26 cellular contexts compared by ENCODE assay signal in genomic region chr9:135552698-135553161, GRCh38. TPM values are rescaled to one million over a fixed set of nuclear protein-coding genes. Genes with fewer than 3 reads are reported as not detected.
"Had no signal": no experiment of that assay in that cellular context is flagged by ENCODE, and none has a peak within 500 bp of the region (broad histone marks: within the 10 kb centered on the region; RNA-seq: fewer than 3 reads in every experiment).

No MANE protein-coding gene starts in this region.

- H3K4me1 ChIP-seq: body of pancreas, heart left ventricle, lower lobe of right lung, transverse colon, uterus had no signal

- H3K9me3 Mint-ChIP-seq: activated CD4-positive, alpha-beta memory T cell treated with anti-CD3 and anti-CD28 coated beads, Interleukin-2, amount 10 ng/mL, durations not matched to agents 7 days and 5 days; activated naive CD4-positive, alpha-beta T cell treated with anti-CD3 and anti-CD28 coated beads, Interleukin-2, amount 50 U/mL, for 24 hours; activated T-helper 1 cell treated with anti-CD3 and anti-CD28 coated beads, Interleukin-12 subunit alpha, Interleukin-12 subunit beta, Interleukin-2, Interleukin-4 antibody, amounts not matched to agents 30 ng/mL and 10 ng/mL and 1 ng/mL, durations not matched to agents 14 hours and 24 hours and 36 hours had no signal

- H3K27me3 ChIP-seq: body of pancreas, heart left ventricle, ovary, transverse colon, uterus had no signal

- FAIRE-seq: endometrium, kidney had no signal

- H3K27ac Mint-ChIP-seq: activated CD4-positive, alpha-beta memory T cell treated with anti-CD3 and anti-CD28 coated beads, Interleukin-2, amount 10 ng/mL, durations not matched to agents 7 days and 5 days; activated naive CD4-positive, alpha-beta T cell treated with anti-CD3 and anti-CD28 coated beads, Interleukin-2, amount 50 U/mL, for 24 hours; activated T-helper 1 cell treated with anti-CD3 and anti-CD28 coated beads, Interleukin-12 subunit alpha, Interleukin-12 subunit beta, Interleukin-2, Interleukin-4 antibody, amounts not matched to agents 30 ng/mL and 10 ng/mL and 1 ng/mL, durations not matched to agents 14 hours and 24 hours and 36 hours; naive thymus-derived CD4-positive, alpha-beta T cell; stimulated activated memory B cell treated with anti-CD40 and anti-IgM and Interleukin-4, amounts not matched to agents 10 μg/mL and 1 μg/mL and 100 μg/mL, for 72 hours; T-helper 17 cell had no signal

- DNase-seq: activated CD4-positive, alpha-beta memory T cell treated with anti-CD3 and anti-CD28 coated beads, Interleukin-2, amount 10 ng/mL, durations not matched to agents 7 days and 5 days; activated CD4-positive, alpha-beta T cell treated with anti-CD3 and anti-CD28 coated beads for 48 hours; activated gamma-delta T cell; anterior cingulate cortex; body of pancreas; heart left ventricle; kidney; lower lobe of right lung; naive thymus-derived CD4-positive, alpha-beta T cell; ovary; right cardiac atrium; stimulated activated CD4-positive, alpha-beta T cell treated with anti-CD3 and anti-CD28 coated beads, Interleukin-1b, Interleukin-23, amount 100 ng/mL, for 48 hours; T-helper 17 cell; transverse colon; uterus had no signal

- ATAC-seq: body of pancreas; heart left ventricle; lower lobe of right lung; naive thymus-derived CD4-positive, alpha-beta T cell; right cardiac atrium; stimulated activated memory B cell treated with anti-CD40 and anti-IgM and Interleukin-4, amounts not matched to agents 10 μg/mL and 1 μg/mL and 100 μg/mL, for 72 hours; T-helper 17 cell had no signal

- H3K9me3 ChIP-seq: body of pancreas, lower lobe of right lung, ovary, transverse colon, uterus had no signal

- H3K27me3 Mint-ChIP-seq: activated naive CD4-positive, alpha-beta T cell treated with anti-CD3 and anti-CD28 coated beads, Interleukin-2, amount 50 U/mL, for 24 hours; naive thymus-derived CD4-positive, alpha-beta T cell had no signal

- H3K4me3 ChIP-seq: body of pancreas, heart left ventricle, lower lobe of right lung, ovary, transverse colon, uterus had no signal

- H3K27ac ChIP-seq: body of pancreas, heart left ventricle, lower lobe of right lung, ovary, transverse colon, uterus had no signal

- H3K4me1 Mint-ChIP-seq: activated CD4-positive, alpha-beta memory T cell treated with anti-CD3 and anti-CD28 coated beads, Interleukin-2, amount 10 ng/mL, durations not matched to agents 7 days and 5 days; activated naive CD4-positive, alpha-beta T cell treated with anti-CD3 and anti-CD28 coated beads, Interleukin-2, amount 50 U/mL, for 24 hours; stimulated activated memory B cell treated with anti-CD40 and anti-IgM and Interleukin-4, amounts not matched to agents 10 μg/mL and 1 μg/mL and 100 μg/mL, for 72 hours; T-helper 17 cell had no signal

- H3K36me3 ChIP-seq: heart left ventricle, lower lobe of right lung, ovary, transverse colon, uterus had no signal

- H3K4me3 Mint-ChIP-seq: activated CD4-positive, alpha-beta memory T cell treated with anti-CD3 and anti-CD28 coated beads, Interleukin-2, amount 10 ng/mL, durations not matched to agents 7 days and 5 days; activated naive CD4-positive, alpha-beta T cell treated with anti-CD3 and anti-CD28 coated beads, Interleukin-2, amount 50 U/mL, for 24 hours; activated T-helper 1 cell treated with anti-CD3 and anti-CD28 coated beads, Interleukin-12 subunit alpha, Interleukin-12 subunit beta, Interleukin-2, Interleukin-4 antibody, amounts not matched to agents 30 ng/mL and 10 ng/mL and 1 ng/mL, durations not matched to agents 14 hours and 24 hours and 36 hours; naive thymus-derived CD4-positive, alpha-beta T cell; stimulated activated memory B cell treated with anti-CD40 and anti-IgM and Interleukin-4, amounts not matched to agents 10 μg/mL and 1 μg/mL and 100 μg/mL, for 72 hours; T-helper 17 cell had no signal

- H3K36me3 Mint-ChIP-seq: activated naive CD4-positive, alpha-beta T cell treated with anti-CD3 and anti-CD28 coated beads, Interleukin-2, amount 50 U/mL, for 24 hours; naive thymus-derived CD4-positive, alpha-beta T cell; stimulated activated memory B cell treated with anti-CD40 and anti-IgM and Interleukin-4, amounts not matched to agents 10 μg/mL and 1 μg/mL and 100 μg/mL, for 72 hours had no signal

RNA-seq across cellular contexts. Expression of gene OBP2A, which starts 6.8 kb away (rescaled TPM):
- total RNA-seq: activated CD4-positive, alpha-beta memory T cell treated with anti-CD3 and anti-CD28 coated beads, Interleukin-2, amount 10 ng/mL, durations not matched to agents 7 days and 5 days; activated T-helper 1 cell treated with anti-CD3 and anti-CD28 coated beads, Interleukin-12 subunit alpha, Interleukin-12 subunit beta, Interleukin-2, Interleukin-4 antibody, amounts not matched to agents 30 ng/mL and 10 ng/mL and 1 ng/mL, durations not matched to agents 14 hours and 24 hours and 36 hours; body of pancreas; cardiac septum; epithelial cell of proximal tubule; fibroblast of villous mesenchyme; heart left ventricle; kidney; lower lobe of right lung; naive thymus-derived CD4-positive, alpha-beta T cell; pulmonary artery endothelial cell; right cardiac atrium; skeletal muscle tissue; T-helper 17 cell; temporal lobe; transverse colon; uterus had no signal
- polyA plus RNA-seq: heart left ventricle; naive thymus-derived CD4-positive, alpha-beta T cell; ovary; right cardiac atrium had no signal

RNA-seq across cellular contexts. Expression of gene PAEP, which starts 8.8 kb away (rescaled TPM):
- total RNA-seq: activated CD4-positive, alpha-beta memory T cell treated with anti-CD3 and anti-CD28 coated beads, Interleukin-2, amount 10 ng/mL, durations not matched to agents 7 days and 5 days; activated T-helper 1 cell treated with anti-CD3 and anti-CD28 coated beads, Interleukin-12 subunit alpha, Interleukin-12 subunit beta, Interleukin-2, Interleukin-4 antibody, amounts not matched to agents 30 ng/mL and 10 ng/mL and 1 ng/mL, durations not matched to agents 14 hours and 24 hours and 36 hours; body of pancreas; cardiac septum; chondrocyte; epithelial cell of proximal tubule; fibroblast of villous mesenchyme; heart left ventricle; kidney; lower lobe of right lung; naive thymus-derived CD4-positive, alpha-beta T cell; pulmonary artery endothelial cell; right cardiac atrium; skeletal muscle tissue; T-helper 17 cell; temporal lobe; transverse colon; uterus had no signal
- polyA plus RNA-seq: heart left ventricle; naive thymus-derived CD4-positive, alpha-beta T cell; right cardiac atrium had no signal

RNA-seq across cellular contexts. Expression of gene LCN1, which starts 31.5 kb away (rescaled TPM):
- total RNA-seq: activated CD4-positive, alpha-beta memory T cell treated with anti-CD3 and anti-CD28 coated beads, Interleukin-2, amount 10 ng/mL, durations not matched to agents 7 days and 5 days; activated T-helper 1 cell treated with anti-CD3 and anti-CD28 coated beads, Interleukin-12 subunit alpha, Interleukin-12 subunit beta, Interleukin-2, Interleukin-4 antibody, amounts not matched to agents 30 ng/mL and 10 ng/mL and 1 ng/mL, durations not matched to agents 14 hours and 24 hours and 36 hours; body of pancreas; cardiac septum; epithelial cell of proximal tubule; fibroblast of villous mesenchyme; kidney; lower lobe of right lung; naive thymus-derived CD4-positive, alpha-beta T cell; pulmonary artery endothelial cell; skeletal muscle tissue; T-helper 17 cell; temporal lobe; transverse colon had no signal
- polyA plus RNA-seq: naive thymus-derived CD4-positive, alpha-beta T cell; ovary; right cardiac atrium had no signal
